17 cellular contexts compared by ENCODE assay signal in the genomic region with DNA sequence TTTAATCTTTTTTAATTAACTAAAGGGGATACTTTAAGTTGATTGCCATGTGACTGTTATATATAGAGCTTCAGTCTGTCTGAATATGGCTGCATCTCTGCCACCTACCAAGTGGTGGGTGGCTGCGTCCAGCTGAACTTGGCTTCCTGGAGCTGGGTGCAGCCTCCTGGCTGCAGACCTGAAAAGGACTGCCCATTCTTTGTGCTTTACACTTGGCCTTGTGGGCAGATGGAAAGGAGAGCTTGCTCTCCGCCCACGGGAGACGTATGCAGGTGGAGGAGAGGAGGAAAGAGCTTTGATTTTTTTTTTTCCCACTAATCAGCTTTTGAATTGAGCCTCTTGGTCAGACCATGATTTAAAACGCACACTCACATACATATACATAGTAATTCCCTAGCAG. TPM values are rescaled to one million over a fixed set of nuclear protein-coding genes. Genes with fewer than 3 reads are reported as not detected.
DNase-seq lines count a peak whose midpoint lies in the region; ATAC-seq and TF ChIP-seq lines count a peak whose summit lies in the region.
"Had no signal": no experiment of that assay in that cellular context is flagged by ENCODE, and none has a peak within 500 bp of the region (broad histone marks: within the 10 kb centered on the region; RNA-seq: fewer than 3 reads in every experiment).

No MANE protein-coding gene starts in this region.

- H3K36me3 Mint-ChIP-seq in H9 (ENCODE audit: insufficient read depth in 1 of 3, low read depth in 3 of 3) (peaks cover 0 to 7% (median 0%) of the 10 kb centered on the region in 3 experiments; a peak in 5 of 7 replicates), nephron progenitor cell (ENCODE audit: low read depth) (peaks cover 8% of the 10 kb centered on the region)
- H3K36me3 Mint-ChIP-seq in activated naive CD8-positive, alpha-beta T cell = peaks cover 2% of the 10 kb centered on the region

- no peak overlapping the region for H2BK5ac ChIP-seq in H9 (ENCODE audit: insufficient read length, low read length)

- H3K4me1 Mint-ChIP-seq in H9 = peaks cover 69 to 72% of the 10 kb centered on the region in 2 experiments
- peaks cover 94% of the 10 kb centered on the region for H3K4me1 Mint-ChIP-seq in activated naive CD8-positive, alpha-beta T cell (ENCODE audit: low read depth)
- H3K4me1 Mint-ChIP-seq in nephron progenitor cell = peaks cover 76% of the 10 kb centered on the region

- H3K27me3 Mint-ChIP-seq in H9 (ENCODE audit: low read depth) (no peaks in the 10 kb centered on the region), nephron progenitor cell (ENCODE audit: low read depth, poor library complexity) (peaks cover 3% of the 10 kb centered on the region)
- H3K27me3 Mint-ChIP-seq in activated naive CD8-positive, alpha-beta T cell = no peaks in the 10 kb centered on the region

- no peak overlapping the region for H2AFZ ChIP-seq in H9 (ENCODE audit: low read length)

- H4K91ac ChIP-seq in H9 (ENCODE audit: insufficient read length, low read depth, low read length) = no peak overlapping the region

- H3K4me1 ChIP-seq in H9 (ENCODE audit: insufficient read depth, low read length) = no peaks in the 10 kb centered on the region
- H3K4me1 ChIP-seq: colonic mucosa, prostate gland had no signal

- no peak overlapping the region for H2BK15ac ChIP-seq in H9 (ENCODE audit: low read depth, low read length)

- no peak overlapping the region for H4K8ac ChIP-seq in H9 (replicated peaks; ENCODE audit: insufficient read length, low read depth, low read length)

- H3K23ac ChIP-seq in H9 (ENCODE audit: insufficient read length, low read depth, low read length) = no peak overlapping the region

- H2BK20ac ChIP-seq in H9 (ENCODE audit: low read depth, low read length, poor library complexity, severe bottlenecking) = no peak overlapping the region

- no peak overlapping the region for H3K18ac ChIP-seq in H9 (ENCODE audit: insufficient read length, low read depth, low read length)

- DNase-seq in NCI-H2196 (lab: John Stamatoyannopoulos, UW; ENCODE audit: unreplicated experiment) (peak; percentile 7), NCI-H2196 treated with DMSO at 0.1 percent for 48 hours (lab: John Stamatoyannopoulos, UW; ENCODE audit: unreplicated experiment) (no peak), H9 (no peak), nephron progenitor cell (no peak), COLO668 (lab: John Stamatoyannopoulos, UW; ENCODE audit: unreplicated experiment) (no peak)
- DNase-seq: amygdala, colonic mucosa, COR-L47, GF-D8, heart left ventricle, Kasumi-1, NCI-H69, upper lobe of left lung had no signal

- H3K27ac Mint-ChIP-seq in H9 = peak overlapping the region in 2 of 3 experiments; percentile 34 to 78; a peak in 3 of 7 replicates
- H3K27ac Mint-ChIP-seq in activated naive CD8-positive, alpha-beta T cell = peak overlapping the region; percentile 95
- H3K27ac Mint-ChIP-seq in nephron progenitor cell = no peak overlapping the region

- H3K27me3 ChIP-seq in H9 (ENCODE audit: insufficient read depth, low read length) = no peaks in the 10 kb centered on the region
- H3K27me3 ChIP-seq: colonic mucosa, heart left ventricle, upper lobe of left lung had no signal

- H3K79me2 ChIP-seq in H9 (ENCODE audit: insufficient read depth, low read length) = peaks cover 9% of the 10 kb centered on the region; the same call in 1 of the 2 replicates

- TF ChIP-seq CTCF in H9 (conservative IDR thresholded peaks at IDR 0.05) (no peak), nephron progenitor cell (IDR thresholded peaks at IDR 0.05) (no peak)

- H3K9me3 Mint-ChIP-seq in H9 (no peaks in the 10 kb centered on the region), nephron progenitor cell (no peaks in the 10 kb centered on the region)
- H3K9me3 Mint-ChIP-seq in activated naive CD8-positive, alpha-beta T cell (ENCODE audit: low read depth) = no peaks in the 10 kb centered on the region

- no peak overlapping the region for H4K5ac ChIP-seq in H9 (ENCODE audit: insufficient read length, low read depth, low read length)

- ATAC-seq in HG02678 (IDR thresholded peaks at IDR 0.05; ENCODE audit: unreplicated experiment) = no peak
- no peak for ATAC-seq in HG03442 (IDR thresholded peaks at IDR 0.05; ENCODE audit: unreplicated experiment)
- ATAC-seq: heart left ventricle had no signal

- no peak overlapping the region for H2BK120ac ChIP-seq in H9 (ENCODE audit: low read depth, low read length, poor library complexity, severe bottlenecking)

- H3K23me2 ChIP-seq in H9 (ENCODE audit: insufficient read length, low read depth, low read length, poor library complexity, severe bottlenecking) = no peaks in the 10 kb centered on the region

- no peak overlapping the region for H3K9ac ChIP-seq in H9 (ENCODE audit: extremely low read depth, insufficient read length, low read length)

- no peak overlapping the region for H3K4me2 ChIP-seq in H9 (ENCODE audit: insufficient read depth, insufficient read length, low read length)

- no peak overlapping the region for H3K27ac ChIP-seq in H9 (ENCODE audit: insufficient read length, low read depth, low read length)
- H3K27ac ChIP-seq: colonic mucosa, heart left ventricle, prostate gland, upper lobe of left lung had no signal

- H3K4me3 Mint-ChIP-seq in H9 (no peak overlapping the region), nephron progenitor cell (peak overlapping the region; percentile 55)
- H3K4me3 Mint-ChIP-seq in activated naive CD8-positive, alpha-beta T cell = peak overlapping the region; percentile 24

- H3T11ph ChIP-seq in H9 (ENCODE audit: low read length) = no peak overlapping the region

- no peak overlapping the region for H2AK5ac ChIP-seq in H9 (ENCODE audit: insufficient read length, low read length)

- no peak overlapping the region for H3K4ac ChIP-seq in H9 (ENCODE audit: low read depth, low read length)

- peaks cover 13% of the 10 kb centered on the region for H3K79me1 ChIP-seq in H9 (ENCODE audit: insufficient read depth, low read depth, low read length, poor library complexity, severe bottlenecking)

- H3K56ac ChIP-seq in H9 (ENCODE audit: insufficient read length, low read depth, low read length) = no peak overlapping the region

- no peak overlapping the region for H3K14ac ChIP-seq in H9 (ENCODE audit: insufficient read depth, low read length)

- no peaks in the 10 kb centered on the region for H4K20me1 ChIP-seq in H9 (ENCODE audit: control insufficient read depth, insufficient read depth, insufficient read length)

- no peaks in the 10 kb centered on the region for H3K9me3 ChIP-seq in H9 (ENCODE audit: control insufficient read depth, low read depth, low read length)
- H3K9me3 ChIP-seq: colonic mucosa, heart left ventricle, prostate gland, upper lobe of left lung had no signal

- no peak overlapping the region for H2BK12ac ChIP-seq in H9 (ENCODE audit: insufficient read length, low read depth, low read length)

- no CpG with 5 or more reads among the region's 5 CpGs for WGBS in H9 (ENCODE audit: extremely low coverage, insufficient read length, low lambda C conversion rate)

RNA-seq across cellular contexts. Expression of a gene that starts 34.7 kb away (rescaled TPM):
- total RNA-seq in H9 (2021) = 49.2 and 51.0 TPM in 2 replicates

Comparison
In these comparisons a context has a peak if more than half of its experiments do, and no peak if none do; other contexts are left out.
1. H3K4me3 Mint-ChIP-seq: peak in activated naive CD8-positive, alpha-beta T cell (single experiment) and nephron progenitor cell (single experiment); none in H9 (0 of 2).